Comparison of ENCODE assay signal across 8 cellular contexts in genomic region chr1:21143752-21144151, GRCh38.
"Had no signal": no experiment of that assay in that cellular context is flagged by ENCODE, and none has a peak within 500 bp of the region (broad histone marks: within the 10 kb centered on the region; RNA-seq: fewer than 3 reads in every experiment).

No MANE protein-coding gene starts in this region.

- H3K27ac ChIP-seq: GM23248 had no signal

- H3K9ac ChIP-seq: GM23248 had no signal

- H3K4me2 ChIP-seq: GM23338 had no signal

- H2AFZ ChIP-seq: GM23248, GM23338 had no signal

- DNase-seq: GM23248, GOT3, H7, H9, HCEC 1CT, HFFc6 had no signal

- H3K9me3 ChIP-seq: HAP-1 had no signal

- H3K4me3 ChIP-seq: GM23248, GM23338, HAP-1 had no signal
